1 cellular context compared by ENCODE assay signal in genomic region chr16:30115238-30115637, GRCh38.
TF ChIP-seq lines count a peak whose summit lies in the region.

No MANE protein-coding gene starts in this region.

TF ChIP-seq in GM12878, 131 proteins besides CTCF, POLR2A, EP300 and RAD21:
- TF ChIP-seq TCF12 (IDR thresholded peaks at IDR 0.05; ENCODE audit: low read depth, low read length) (peak; percentile 48; the same call in 1 of the 2 replicates), NRF1 (conservative IDR thresholded peaks at IDR 0.05; ENCODE audit: low read depth, low read length) (no peak)
TF ChIP-seq in GM12878: peak in this region for 1.
